In genomic region chr7:37081436-37081835, GRCh38 we compare ENCODE assay signal across 11 cellular contexts.
DNase-seq lines count a peak whose midpoint lies in the region; ATAC-seq and TF ChIP-seq lines count a peak whose summit lies in the region.
"Had no signal": no experiment of that assay in that cellular context is flagged by ENCODE, and none has a peak within 500 bp of the region (broad histone marks: within the 10 kb centered on the region; RNA-seq: fewer than 3 reads in every experiment).

No MANE protein-coding gene starts in this region.

- H3K36me3 ChIP-seq in thyroid gland (peaks cover 0 to 6% of the 10 kb centered on the region in 2 donors), Karpas-422 (ENCODE audit: insufficient read depth, low read length) (no peaks in the 10 kb centered on the region)

- H3K9me3 ChIP-seq in thyroid gland (no peaks in the 10 kb centered on the region), Karpas-422 (ENCODE audit: low read length) (no peaks in the 10 kb centered on the region)
- H3K9me3 ChIP-seq: psoas muscle had no signal

- H3K27me3 ChIP-seq in thyroid gland = no peaks in the 10 kb centered on the region
- H3K27me3 ChIP-seq in Karpas-422 (ENCODE audit: low read length) = no peaks in the 10 kb centered on the region

- H3K4me1 ChIP-seq in thyroid gland = peaks cover 3 to 14% of the 10 kb centered on the region in 2 donors
- peaks cover 23% of the 10 kb centered on the region for H3K4me1 ChIP-seq in Karpas-422 (ENCODE audit: low read length)
- H3K4me1 ChIP-seq: psoas muscle had no signal

- no peak overlapping the region for H3K4me2 ChIP-seq in Karpas-422 (ENCODE audit: low read depth, low read length, poor library complexity, severe bottlenecking)

- no peak overlapping the region for H3K4me3 ChIP-seq in thyroid gland (replicated peaks in 1 of 3)
- H3K4me3 ChIP-seq in Karpas-422 (ENCODE audit: low read length) = no peak overlapping the region
- H3K4me3 ChIP-seq: psoas muscle had no signal

- no peak for TF ChIP-seq POLR2A in thyroid gland (IDR thresholded peaks at IDR 0.05)

- no peak overlapping the region for H3K9ac ChIP-seq in Karpas-422 (ENCODE audit: low read length)

- no peak for ATAC-seq in left cardiac atrium
- ATAC-seq: left lobe of liver, psoas muscle had no signal

- no peak overlapping the region for H2AFZ ChIP-seq in Karpas-422 (ENCODE audit: low read length)

- H3K27ac ChIP-seq in thyroid gland (no peak overlapping the region), Karpas-422 (ENCODE audit: low read length) (no peak overlapping the region)
- H3K27ac ChIP-seq: psoas muscle had no signal

- intact Hi-C loops in left cardiac atrium (cut with DNase I) = no loop called here
- intact Hi-C loops in cardiac septum (cut with DNase I) = no loop called here
- intact Hi-C loops in thyroid gland (cut with DNase I) = no loop called here

- no peaks in the 10 kb centered on the region for H3K79me2 ChIP-seq in Karpas-422 (ENCODE audit: low read length)

- no peaks in the 10 kb centered on the region for H4K20me1 ChIP-seq in Karpas-422 (ENCODE audit: insufficient read depth, low read depth, low read length)

- TF ChIP-seq CTCF in thyroid gland (IDR thresholded peaks at IDR 0.05) = no peak

- DNase-seq in left cardiac atrium (peak; percentile 53), cardiac septum (ENCODE audit: low spot score) (no peak), OCI-M1 (lab: John Stamatoyannopoulos, UW) (peak; percentile 6), glomerular visceral epithelial cell (ENCODE audit: extremely low spot score) (peak; percentile 4), thyroid gland (peak; percentile 54 to 73), mucosa of gallbladder (ENCODE audit: low spot score) (no peak), Karpas-422 (no peak), HuH-7.5 (ENCODE audit: low spot score) (no peak)
- DNase-seq: NCI-H526 had no signal

- no peaks in the 10 kb centered on the region for H3K9me2 ChIP-seq in Karpas-422 (replicated peaks; ENCODE audit: insufficient read depth, low read length)

- 27 to 32% methylated on average over 4 of the region's 4 CpGs for WGBS in thyroid gland, 2 donors

Comparison
In these comparisons a context has a peak if more than half of its experiments do, and no peak if none do; other contexts are left out.
1. DNase-seq: peak in left cardiac atrium (single experiment), OCI-M1 (single experiment), glomerular visceral epithelial cell (single experiment) and thyroid gland (2 of 2); none in cardiac septum (single experiment), mucosa of gallbladder (single experiment), Karpas-422 (single experiment) and HuH-7.5 (single experiment).